ENCODE assay signal across 9 cellular contexts in the genomic region with DNA sequence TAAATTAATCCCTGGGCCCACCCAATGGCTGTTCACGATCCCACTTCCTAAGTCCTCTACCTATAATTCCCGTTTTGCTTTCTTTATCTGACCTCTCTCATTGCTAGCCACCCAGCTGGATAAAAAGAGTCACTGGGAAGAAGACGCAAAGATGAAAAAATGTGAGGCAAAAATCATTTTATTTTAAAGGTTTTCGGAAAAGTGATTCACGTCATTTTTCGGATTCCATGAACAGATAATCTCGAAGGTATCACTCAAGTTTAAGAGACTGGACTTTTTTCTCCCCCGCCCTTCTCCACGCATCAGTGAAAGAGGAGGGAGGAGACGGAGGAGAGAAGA. TPM values are rescaled to one million over a fixed set of nuclear protein-coding genes. Genes with fewer than 3 reads are reported as not detected.
A peak's percentile ranks its signal among the peaks of the same experiment; 100 is the strongest.
DNase-seq lines count a peak whose midpoint lies in the region; ATAC-seq and TF ChIP-seq lines count a peak whose summit lies in the region.
"Had no signal": no experiment of that assay in that cellular context is flagged by ENCODE, and none has a peak within 500 bp of the region (broad histone marks: within the 10 kb centered on the region; RNA-seq: fewer than 3 reads in every experiment).

No MANE protein-coding gene starts in this region.

- H3K36me3 ChIP-seq in heart right ventricle (no peaks in the 10 kb centered on the region), urinary bladder (ENCODE audit: insufficient read depth) (no peaks in the 10 kb centered on the region)

- peak overlapping the region; percentile 45 for H3K4me3 Mint-ChIP-seq in natural killer cell treated with Interleukin-12 subunit alpha and Interleukin-12 subunit beta and Interleukin-15 and Interleukin-18, amount 100 ng/mL, for 72 hours

- TF ChIP-seq CTCF in heart right ventricle (IDR thresholded peaks at IDR 0.05) (no peak), dorsolateral prefrontal cortex (IDR thresholded peaks at IDR 0.05 in 54 of 56, conservative IDR thresholded peaks at IDR 0.05 in 2 of 56; ENCODE audit: low read depth in 1 of 56, partially characterized antibody in 56 of 56) (no peak)

- WGBS in heart right ventricle, 2 donors = 17 to 18% methylated on average over 10 of the region's 10 CpGs
- 14% methylated on average over 10 of the region's 10 CpGs for WGBS in urinary bladder

- H3K27me3 ChIP-seq in heart right ventricle (peaks cover 0 to 57% (median 44%) of the 10 kb centered on the region in 7 donors), dorsolateral prefrontal cortex (peaks cover 0 to 48% (median 13%) of the 10 kb centered on the region in 45 donors)

- peaks cover 6% of the 10 kb centered on the region for H3K36me3 Mint-ChIP-seq in natural killer cell treated with Interleukin-12 subunit alpha and Interleukin-12 subunit beta and Interleukin-15 and Interleukin-18, amount 100 ng/mL, for 72 hours

- no peak for ATAC-seq in heart right ventricle
- no peak for ATAC-seq in left ventricle myocardium superior
- no peak for ATAC-seq in natural killer cell treated with Interleukin-12 subunit alpha and Interleukin-12 subunit beta and Interleukin-15 and Interleukin-18, amount 100 ng/mL, for 72 hours
- ATAC-seq in HG02763 (IDR thresholded peaks at IDR 0.05; ENCODE audit: unreplicated experiment) = no peak

- intact Hi-C loops in heart right ventricle (cut with DNase I) = no loop called here
- intact Hi-C loops in left ventricle myocardium superior (cut with micrococcal nuclease) = no loop called here
- intact Hi-C loops in dorsolateral prefrontal cortex (cut with DNase I) = no loop called here

- H3K4me1 ChIP-seq in heart right ventricle (peaks cover 0 to 33% (median 5%) of the 10 kb centered on the region in 9 donors), urinary bladder (ENCODE audit: insufficient read depth) (no peaks in the 10 kb centered on the region)

- DNase-seq in heart right ventricle (no peak), left ventricle myocardium superior (no peak), dorsolateral prefrontal cortex (no peak), NCI-H2081 treated with DMSO at 0.1 percent for 48 hours (lab: John Stamatoyannopoulos, UW) (no peak), GM19240 (ENCODE audit: insufficient read length, low spot score) (no peak)
- DNase-seq in natural killer cell treated with Interleukin-12 subunit alpha and Interleukin-12 subunit beta and Interleukin-15 and Interleukin-18, amount 100 ng/mL, for 72 hours (ENCODE audit: low spot score) = no peak

- H3K27ac ChIP-seq in heart right ventricle (no peak overlapping the region), dorsolateral prefrontal cortex (peak overlapping the region in 51 of 59 donors; percentile 6 to 89 (median 79)), urinary bladder (ENCODE audit: low read depth) (no peak overlapping the region)

- H3K9me3 ChIP-seq in heart right ventricle = peaks cover 0 to 2% (median 0%) of the 10 kb centered on the region in 11 donors

- H3K9me3 Mint-ChIP-seq in natural killer cell treated with Interleukin-12 subunit alpha and Interleukin-12 subunit beta and Interleukin-15 and Interleukin-18, amount 100 ng/mL, for 72 hours = no peaks in the 10 kb centered on the region

- no peak overlapping the region for H3K27ac Mint-ChIP-seq in natural killer cell treated with Interleukin-12 subunit alpha and Interleukin-12 subunit beta and Interleukin-15 and Interleukin-18, amount 100 ng/mL, for 72 hours

- H3K4me1 Mint-ChIP-seq in natural killer cell treated with Interleukin-12 subunit alpha and Interleukin-12 subunit beta and Interleukin-15 and Interleukin-18, amount 100 ng/mL, for 72 hours (ENCODE audit: low read depth in 2 of 2) = peaks cover 13 to 18% of the 10 kb centered on the region in 2 donors

- H3K4me3 ChIP-seq in heart right ventricle (peak overlapping the region in 9 of 10 donors; percentile 21 to 56 (median 43)), dorsolateral prefrontal cortex (peak overlapping the region; percentile 19 to 73 (median 59)), urinary bladder (ENCODE audit: low read depth, low read length) (peak overlapping the region; percentile 30)

- peaks cover 41 to 56% of the 10 kb centered on the region in 2 donors for H3K27me3 Mint-ChIP-seq in natural killer cell treated with Interleukin-12 subunit alpha and Interleukin-12 subunit beta and Interleukin-15 and Interleukin-18, amount 100 ng/mL, for 72 hours

RNA-seq across cellular contexts. Expression of a gene that starts 0.3 kb away (rescaled TPM):
- under 1 TPM in 8 of 10 donors, not detected in 2; 0.09 to 0.44 (median 0.20) TPM for total RNA-seq in heart right ventricle
- polyA plus RNA-seq in heart right ventricle = under 1 TPM in 1 of 2 donors, not detected in 1; 0.07 TPM
- 0.17 TPM for total RNA-seq in left ventricle myocardium superior
- total RNA-seq in dorsolateral prefrontal cortex = 10 to 100 TPM in 2 of 120 experiments, 1 to 10 TPM in 118; 1.8 to 10.8 (median 5.8) TPM
- not detected for total RNA-seq in natural killer cell treated with Interleukin-12 subunit alpha and Interleukin-12 subunit beta and Interleukin-15 and Interleukin-18, amount 100 ng/mL, for 72 hours
- 0.63 TPM for total RNA-seq in urinary bladder
- 0.09 TPM for polyA plus RNA-seq in urinary bladder
- total RNA-seq: dermis microvascular lymphatic vessel endothelial cell had no signal

Comparison
In these comparisons a context has a peak if more than half of its experiments do, and no peak if none do; other contexts are left out.
1. H3K27ac ChIP-seq: peak in dorsolateral prefrontal cortex (51 of 59); none in heart right ventricle (0 of 10) and urinary bladder (single experiment).
2. Peak in every context shown above with its lines, with median percentiles within 50 percentile points of each other: H3K4me3 ChIP-seq.